ENCODE assay signal across 8 cellular contexts in the genomic region with DNA sequence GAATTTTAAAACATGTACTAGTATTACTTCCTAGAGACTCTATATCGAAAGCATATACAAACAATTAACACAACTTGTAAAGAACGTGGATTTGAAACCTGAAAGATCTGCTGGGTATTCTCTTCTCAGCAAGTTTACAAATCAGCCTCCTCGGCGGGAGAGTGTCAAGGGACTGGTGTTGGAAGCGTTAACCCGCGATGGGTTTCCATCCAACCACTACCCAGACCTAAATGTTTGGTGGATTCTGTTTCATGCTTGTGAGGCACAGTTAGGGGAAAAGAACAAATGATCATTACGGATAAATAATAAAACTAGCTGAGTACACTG.
A peak's percentile ranks its signal among the peaks of the same experiment; 100 is the strongest.
DNase-seq lines count a peak whose midpoint lies in the region; ATAC-seq and TF ChIP-seq lines count a peak whose summit lies in the region.

No MANE protein-coding gene starts in this region.

- TF ChIP-seq CTCF in astrocyte of the spinal cord (IDR thresholded peaks at IDR 0.05; ENCODE audit: low read depth, low read length), result no peak

- peak; percentile 66 for DNase-seq in activated CD4-positive, alpha-beta T cell treated with anti-CD3 and anti-CD28 coated beads for 48 hours
- DNase-seq in activated CD4-positive, alpha-beta T cell treated with anti-CD3 and anti-CD28 coated beads for 4 hours, result no peak
- peak; percentile 3 for DNase-seq in NCI-H524 treated with DMSO at 0.1 percent for 48 hours (lab: John Stamatoyannopoulos, UW)
- no peak for DNase-seq in astrocyte of the spinal cord (ENCODE audit: low read depth, low spot score)
- DNase-seq in stimulated activated CD4-positive, alpha-beta T cell treated with anti-CD3 and anti-CD28 coated beads, Interleukin-4, amount 100 ng/mL, for 48 hours (ENCODE audit: low read depth in 2 of 2), result peak; percentile 37 to 39
- DNase-seq in GDM1 (lab: John Stamatoyannopoulos, UW), result no peak

- in situ Hi-C loops in astrocyte of the spinal cord (cut with HindIII; ENCODE audit: low sequenced_read_pairs), result no loop called here

- peak; percentile 20 for ATAC-seq in HG02623 (IDR thresholded peaks at IDR 0.05; ENCODE audit: unreplicated experiment)

- H3K9me3 ChIP-seq in iPS-18c (ENCODE audit: control insufficient read depth, insufficient read depth, low read length), result no peaks in the 10 kb centered on the region

- peak overlapping the region; percentile 83 for H3K4me3 ChIP-seq in astrocyte of the spinal cord (ENCODE audit: low read depth, low read length)
- H3K4me3 ChIP-seq in iPS-18c (ENCODE audit: insufficient read depth, low read depth, low read length), result peak overlapping the region; percentile 88

Comparison
In these comparisons a context has a peak if more than half of its experiments do, and no peak if none do; other contexts are left out.
1. DNase-seq: peak in activated CD4-positive, alpha-beta T cell treated with anti-CD3 and anti-CD28 coated beads for 48 hours (single experiment), NCI-H524 treated with DMSO at 0.1 percent for 48 hours (single experiment) and stimulated activated CD4-positive, alpha-beta T cell treated with anti-CD3 and anti-CD28 coated beads, Interleukin-4, amount 100 ng/mL, for 48 hours (2 of 2); none in activated CD4-positive, alpha-beta T cell treated with anti-CD3 and anti-CD28 coated beads for 4 hours (0 of 2), astrocyte of the spinal cord (single experiment) and GDM1 (single experiment).